1 cellular context compared by ENCODE assay signal in genomic region chr15:34657469-34658127, GRCh38.
TF ChIP-seq lines count a peak whose summit lies in the region.

No MANE protein-coding gene starts in this region.

TF ChIP-seq in K562, 482 proteins besides CTCF, POLR2A, EP300 and RAD21 (continued from another document and continues in another):
- no peak for TF ChIP-seq THRA (IDR thresholded peaks at IDR 0.05)
- no peak for TF ChIP-seq ZHX1 (conservative IDR thresholded peaks at IDR 0.05; ENCODE audit: low read length)
- TF ChIP-seq ZNF384 (IDR thresholded peaks at IDR 0.05; ENCODE audit: low read depth, low read length): no peak
- TF ChIP-seq CHD2 (IDR thresholded peaks at IDR 0.05; ENCODE audit: low read depth, low read length): no peak
- no peak for TF ChIP-seq SMARCB1 (IDR thresholded peaks at IDR 0.05; ENCODE audit: insufficient read length, low read depth)
- no peak for TF ChIP-seq ATF2 (CRISPR knock-in tag; IDR thresholded peaks at IDR 0.05)
- TF ChIP-seq TCF3 (CRISPR knock-in tag; IDR thresholded peaks at IDR 0.05): peak; percentile 91
- TF ChIP-seq C11orf30 (IDR thresholded peaks at IDR 0.05; ENCODE audit: low read depth): peak; percentile 61
- TF ChIP-seq U2AF1 (optimal IDR thresholded peaks at IDR 0.05; ENCODE audit: low read depth, low read length): no peak
- TF ChIP-seq ZBTB11 (CRISPR knock-in tag; IDR thresholded peaks at IDR 0.05): 0 out of 6 replicates have a peak, but pooled peaks of 1 of the 3 experiments have one; percentile 32
- 0 out of 2 replicates have a peak, but pooled peaks have one; percentile 35 for TF ChIP-seq CREM (IDR thresholded peaks at IDR 0.05; ENCODE audit: low read depth)
- no peak for TF ChIP-seq SIN3A (IDR thresholded peaks at IDR 0.05; ENCODE audit: borderline replicate concordance in 2 of 2, control insufficient read depth in 1 of 2, low read depth in 2 of 2, low read length in 2 of 2)
- TF ChIP-seq ZNF511 (CRISPR knock-in tag; IDR thresholded peaks at IDR 0.05): no peak
- TF ChIP-seq ZNF197 (CRISPR knock-in tag; IDR thresholded peaks at IDR 0.05; ENCODE audit: low read depth): no peak
- no peak for TF ChIP-seq ZNF668 (CRISPR knock-in tag; IDR thresholded peaks at IDR 0.05)
- no peak for TF ChIP-seq ZNF507 (tag; conservative IDR thresholded peaks at IDR 0.05)
- TF ChIP-seq ZBTB12 (CRISPR knock-in tag; IDR thresholded peaks at IDR 0.05): no peak
- no peak for TF ChIP-seq TARDBP (IDR thresholded peaks at IDR 0.05)
- TF ChIP-seq RUNX1 (IDR thresholded peaks at IDR 0.05; ENCODE audit: low read depth): no peak
- TF ChIP-seq ZNF217 (CRISPR knock-in tag; IDR thresholded peaks at IDR 0.05): no peak
- TF ChIP-seq BHLHE40 (IDR thresholded peaks at IDR 0.05; ENCODE audit: low read length): 0 out of 2 replicates have a peak, but pooled peaks have one; percentile 32
- peak; percentile 36; the same call in 1 of the 2 replicates for TF ChIP-seq NBN (IDR thresholded peaks at IDR 0.05; ENCODE audit: low read depth)
- TF ChIP-seq HOMEZ (CRISPR knock-in tag; IDR thresholded peaks at IDR 0.05): no peak
- peak; percentile 69; the same call in 1 of the 2 replicates for TF ChIP-seq POLR2AphosphoS5 (IDR thresholded peaks at IDR 0.05; ENCODE audit: control insufficient read depth, insufficient read depth, low read depth, low read length)
- TF ChIP-seq ZBTB5 (IDR thresholded peaks at IDR 0.05): no peak
- no peak for TF ChIP-seq PTRF (tag; IDR thresholded peaks at IDR 0.05)
- TF ChIP-seq ZEB2 (IDR thresholded peaks at IDR 0.05): peak; percentile 92
- TF ChIP-seq ELF4 (CRISPR knock-in tag; IDR thresholded peaks at IDR 0.05): no peak
- no peak for TF ChIP-seq RERE (CRISPR knock-in tag; IDR thresholded peaks at IDR 0.05; ENCODE audit: borderline replicate concordance)
- no peak for TF ChIP-seq ZNF717 (CRISPR knock-in tag; IDR thresholded peaks at IDR 0.05)
- no peak for TF ChIP-seq JUNB (CRISPR knock-in tag; conservative IDR thresholded peaks at IDR 0.05)
- peak; percentile 23; the same call in 1 of the 2 replicates for TF ChIP-seq CHAMP1 (IDR thresholded peaks at IDR 0.05)
- no peak for TF ChIP-seq ZKSCAN3 (CRISPR knock-in tag; IDR thresholded peaks at IDR 0.05)
- peak; percentile 68 for TF ChIP-seq SMAD4 (CRISPR knock-in tag; conservative IDR thresholded peaks at IDR 0.05)
- TF ChIP-seq STAT5B (CRISPR knock-in tag; IDR thresholded peaks at IDR 0.05): no peak
- TF ChIP-seq NCOA2 (IDR thresholded peaks at IDR 0.05; ENCODE audit: partially characterized antibody in 2 of 2): peak in 1 of 2 experiments; percentile 1
- TF ChIP-seq ZNF134 (CRISPR knock-in tag; conservative IDR thresholded peaks at IDR 0.05): no peak
